ENCODE assay signal across 1 cellular context in the genomic region with DNA sequence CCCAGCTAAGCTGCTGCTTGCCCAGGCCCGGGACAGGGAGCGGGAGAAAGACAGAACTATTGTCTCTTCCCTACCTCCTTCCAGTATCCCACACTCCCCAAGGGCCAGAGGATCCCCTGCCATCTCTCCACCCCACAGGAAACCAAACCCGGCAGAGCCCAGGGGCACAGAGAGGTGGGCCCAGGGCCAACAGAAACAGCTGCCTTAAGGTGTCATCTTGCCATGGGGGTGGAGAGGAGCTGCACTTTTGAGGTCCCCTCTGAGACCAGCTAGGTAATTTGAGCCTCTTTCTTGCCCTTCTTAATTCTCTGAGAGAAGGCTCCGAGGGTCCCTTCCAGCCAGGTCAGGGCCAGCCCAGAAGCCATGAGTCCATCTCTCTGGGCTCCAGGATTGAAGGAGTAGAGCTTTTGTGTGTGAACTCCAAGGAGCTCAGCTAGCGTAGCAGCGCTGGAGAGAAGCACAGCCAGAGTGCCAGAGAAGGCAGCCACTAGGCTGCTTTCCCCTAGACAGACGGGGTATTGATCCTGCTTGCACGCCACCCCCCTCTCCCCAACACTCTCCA.
TF ChIP-seq lines count a peak whose summit lies in the region.

No MANE protein-coding gene starts in this region.

TF ChIP-seq in IMR-90, 13 proteins besides CTCF, POLR2A, EP300 and RAD21:
- TF ChIP-seq, protein P1, sequence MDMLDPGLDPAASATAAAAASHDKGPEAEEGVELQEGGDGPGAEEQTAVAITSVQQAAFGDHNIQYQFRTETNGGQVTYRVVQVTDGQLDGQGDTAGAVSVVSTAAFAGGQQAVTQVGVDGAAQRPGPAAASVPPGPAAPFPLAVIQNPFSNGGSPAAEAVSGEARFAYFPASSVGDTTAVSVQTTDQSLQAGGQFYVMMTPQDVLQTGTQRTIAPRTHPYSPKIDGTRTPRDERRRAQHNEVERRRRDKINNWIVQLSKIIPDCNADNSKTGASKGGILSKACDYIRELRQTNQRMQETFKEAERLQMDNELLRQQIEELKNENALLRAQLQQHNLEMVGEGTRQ (IDR thresholded peaks at IDR 0.05; ENCODE audit: low read depth, low read length) = no peak
- TF ChIP-seq NFE2L2 (IDR thresholded peaks at IDR 0.05; ENCODE audit: low read depth, low read length) (no peak), RFX5 (IDR thresholded peaks at IDR 0.05; ENCODE audit: low read depth, low read length) (no peak), ELK1 (IDR thresholded peaks at IDR 0.05; ENCODE audit: borderline replicate concordance, low read depth, low read length) (no peak), FOS (IDR thresholded peaks at IDR 0.05; ENCODE audit: low read depth, low read length) (no peak), MAFK (IDR thresholded peaks at IDR 0.05; ENCODE audit: low read depth, low read length) (no peak), BHLHE40 (IDR thresholded peaks at IDR 0.05; ENCODE audit: low read depth, low read length) (no peak), MAZ (IDR thresholded peaks at IDR 0.05; ENCODE audit: borderline replicate concordance, low read depth, low read length) (no peak), CEBPB (IDR thresholded peaks at IDR 0.05; ENCODE audit: low read depth, low read length) (no peak), CHD1 (IDR thresholded peaks at IDR 0.05; ENCODE audit: low read depth, low read length) (no peak), SMC3 (IDR thresholded peaks at IDR 0.05; ENCODE audit: low read depth, low read length) (no peak)
